8 cellular contexts compared by ENCODE assay signal in the genomic region with DNA sequence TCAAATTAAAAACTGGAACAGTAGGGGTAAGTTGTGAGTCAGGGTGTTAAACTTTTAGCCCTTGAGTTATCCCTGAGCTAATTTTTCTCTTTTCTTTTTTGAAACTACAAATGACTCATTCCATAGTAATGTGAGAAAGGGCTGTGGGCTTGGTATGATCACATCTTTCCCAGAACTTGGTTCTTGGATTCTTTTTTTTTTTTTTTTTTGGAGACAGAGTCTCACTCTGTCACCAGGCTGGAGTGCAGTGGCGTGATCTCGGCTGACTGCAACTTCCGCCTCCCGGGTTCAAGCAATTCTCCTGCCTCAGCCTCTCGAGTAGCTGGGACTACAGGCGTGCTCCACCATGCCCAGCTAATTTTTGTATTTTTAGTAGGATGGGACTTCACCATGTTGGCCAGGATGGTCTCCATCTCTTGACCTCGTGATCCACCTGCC. TPM values are rescaled to one million over a fixed set of nuclear protein-coding genes. Genes with fewer than 3 reads are reported as not detected.
DNase-seq lines count a peak whose midpoint lies in the region; ATAC-seq and TF ChIP-seq lines count a peak whose summit lies in the region.
"Not testable (repeated sequence)": the region's sequence is repeated elsewhere in the genome, so short reads cannot be mapped to it uniquely, and the experiment has no call there.

No MANE protein-coding gene starts in this region.

- peak overlapping the region; percentile 88 for H3K27ac Mint-ChIP-seq in activated naive CD8-positive, alpha-beta T cell
- H3K27ac Mint-ChIP-seq in dendritic cell treated with granulocyte-macrophage colony-stimulating factor and Interleukin-4, amounts not matched to agents 40 ng/mL and 50 ng/mL, for 4 days = peak overlapping the region; percentile 30

- peaks cover 46 to 84% (median 50%) of the 10 kb centered on the region in 3 donors for H3K36me3 ChIP-seq in tibial artery

- intact Hi-C loops in dendritic cell treated with granulocyte-macrophage colony-stimulating factor and Interleukin-4, amounts not matched to agents 40 ng/mL and 50 ng/mL, for 4 days (cut with micrococcal nuclease); tibial artery (cut with DNase I; ENCODE audit: low total_unique reads): not testable (repeated sequence)

- DNase-seq in AG20443 (ENCODE audit: low spot score) (peak; percentile 88), HS-5 (ENCODE audit: low read depth) (peak; percentile 76), SW480 (ENCODE audit: low spot score) (peak; percentile 64), foreskin melanocyte (peak; percentile 68)
- DNase-seq in omental fat pad (ENCODE audit: low spot score); tibial artery: not testable (repeated sequence)

- not testable (repeated sequence) for H3K9me3 Mint-ChIP-seq in activated naive CD8-positive, alpha-beta T cell (ENCODE audit: low read depth); dendritic cell treated with granulocyte-macrophage colony-stimulating factor and Interleukin-4, amounts not matched to agents 40 ng/mL and 50 ng/mL, for 4 days

- H3K27me3 Mint-ChIP-seq in activated naive CD8-positive, alpha-beta T cell; dendritic cell treated with granulocyte-macrophage colony-stimulating factor and Interleukin-4, amounts not matched to agents 40 ng/mL and 50 ng/mL, for 4 days: not testable (repeated sequence)

- peaks cover 0 to 26% (median 11%) of the 10 kb centered on the region in 4 donors for H3K4me1 ChIP-seq in tibial artery

- not testable (repeated sequence) for TF ChIP-seq CTCF in omental fat pad (IDR thresholded peaks at IDR 0.05); tibial artery (IDR thresholded peaks at IDR 0.05)

- peaks cover 32% of the 10 kb centered on the region for H3K4me1 Mint-ChIP-seq in activated naive CD8-positive, alpha-beta T cell (ENCODE audit: low read depth)
- H3K4me1 Mint-ChIP-seq in dendritic cell treated with granulocyte-macrophage colony-stimulating factor and Interleukin-4, amounts not matched to agents 40 ng/mL and 50 ng/mL, for 4 days (ENCODE audit: low read depth) = not testable (repeated sequence)

- peak overlapping the region; percentile 58 for H3K4me3 Mint-ChIP-seq in activated naive CD8-positive, alpha-beta T cell
- H3K4me3 Mint-ChIP-seq in dendritic cell treated with granulocyte-macrophage colony-stimulating factor and Interleukin-4, amounts not matched to agents 40 ng/mL and 50 ng/mL, for 4 days = not testable (repeated sequence)

- H3K36me3 Mint-ChIP-seq in activated naive CD8-positive, alpha-beta T cell = peaks cover 22% of the 10 kb centered on the region
- peaks cover 84% of the 10 kb centered on the region for H3K36me3 Mint-ChIP-seq in dendritic cell treated with granulocyte-macrophage colony-stimulating factor and Interleukin-4, amounts not matched to agents 40 ng/mL and 50 ng/mL, for 4 days (ENCODE audit: low read depth)

- peak; percentile 78 for ATAC-seq in omental fat pad (ENCODE audit: low FRiP score)

- not testable (repeated sequence) for H3K27me3 ChIP-seq in tibial artery

- H3K4me3 ChIP-seq in tibial artery = not testable (repeated sequence)

- not testable (repeated sequence) for H3K9me3 ChIP-seq in tibial artery

- H3K27ac ChIP-seq in tibial artery = peak overlapping the region; percentile 49 to 71

RNA-seq across cellular contexts. Expression of gene SLC4A1AP, which starts 18.7 kb away (rescaled TPM):
- 10 to 100 TPM; 16.1 to 24.1 (median 20.4) TPM for total RNA-seq in omental fat pad

RNA-seq across cellular contexts. Expression of gene SUPT7L, which starts 18.9 kb away (rescaled TPM):
- total RNA-seq in omental fat pad = 10 to 100 TPM; 24.9 to 32.9 (median 28.0) TPM

RNA-seq across cellular contexts. Expression of gene GPN1, which starts 53.5 kb away (rescaled TPM):
- total RNA-seq in omental fat pad = 10 to 100 TPM; 21.0 to 32.5 (median 24.9) TPM

RNA-seq across cellular contexts. Expression of gene CCDC121, which starts 53.5 kb away (rescaled TPM):
- 1 to 10 TPM; 1.2 to 8.0 (median 3.2) TPM for total RNA-seq in omental fat pad
